ENCODE assay signal across 8 cellular contexts in the genomic region with DNA sequence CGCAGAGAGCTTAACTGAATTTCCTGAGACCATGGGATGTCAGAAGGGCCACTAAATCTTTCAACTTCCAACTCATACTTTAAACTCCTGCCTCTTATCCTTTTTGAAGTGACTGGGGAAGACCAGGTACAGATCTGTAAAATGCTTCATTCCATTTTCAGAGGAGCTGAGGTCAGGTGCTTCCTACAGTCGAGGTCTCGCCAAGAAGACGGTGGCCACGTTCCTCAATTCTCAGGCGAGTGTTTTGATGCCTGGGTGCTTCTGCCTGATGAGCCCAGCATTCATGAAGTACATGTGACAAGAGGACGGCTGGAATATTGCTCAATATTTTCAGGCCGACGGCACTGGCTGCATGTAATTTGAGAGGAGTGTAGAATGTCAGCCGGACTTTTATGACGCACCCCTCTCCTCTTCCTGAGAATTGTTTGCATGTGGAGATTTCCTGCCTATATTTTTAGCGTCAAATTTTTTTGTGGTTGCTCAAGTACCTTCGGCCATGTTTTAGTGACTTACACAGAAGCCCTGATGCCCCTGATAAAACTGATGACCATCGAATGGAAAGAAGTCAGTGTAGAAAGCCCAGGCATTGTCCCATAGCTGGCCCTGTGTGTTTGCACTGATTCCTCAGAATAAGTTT. TPM values are rescaled to one million over a fixed set of nuclear protein-coding genes. Genes with fewer than 3 reads are reported as not detected.
DNase-seq lines count a peak whose midpoint lies in the region; ATAC-seq and TF ChIP-seq lines count a peak whose summit lies in the region.

No MANE protein-coding gene starts in this region.

- H3K4me1 ChIP-seq in SJCRH30, result peaks cover 27% of the 10 kb centered on the region
- H3K4me1 ChIP-seq in esophagus muscularis mucosa, result peaks cover 46 to 72% (median 57%) of the 10 kb centered on the region in 4 donors
- H3K4me1 ChIP-seq in prostate gland (replicated peaks), result peaks cover 3% of the 10 kb centered on the region

- H3K4me3 ChIP-seq in SJCRH30 (peak overlapping the region; percentile 29), esophagus muscularis mucosa (no peak overlapping the region), prostate gland (no peak overlapping the region)

- TF ChIP-seq EP300 in esophagus muscularis mucosa (IDR thresholded peaks at IDR 0.05), result no peak

- DNase-seq in A172 (ENCODE audit: low spot score) (peak; percentile 95), GOT3 (lab: John Stamatoyannopoulos, UW) (peak; percentile 11), SJCRH30 (peak; percentile 53 to 66), esophagus muscularis mucosa (ENCODE audit: extremely low spot score) (no peak), prostate gland (ENCODE audit: low spot score) (peak; percentile 68), LoVo (ENCODE audit: low spot score) (no peak)

- H3K27ac ChIP-seq in SJCRH30 (peak overlapping the region; percentile 7; the same call in 1 of the 2 replicates), esophagus muscularis mucosa (replicated peaks in 1 of 4) (peak overlapping the region; percentile 29 to 61 (median 50)), prostate gland (peak overlapping the region; percentile 48 to 52)

- no peak for ATAC-seq in GM18868 (IDR thresholded peaks at IDR 0.05; ENCODE audit: unreplicated experiment)
- ATAC-seq in GM21528 (IDR thresholded peaks at IDR 0.05; ENCODE audit: low FRiP score, unreplicated experiment), result no peak

- TF ChIP-seq CTCF in esophagus muscularis mucosa (IDR thresholded peaks at IDR 0.05) (no peak), prostate gland (IDR thresholded peaks at IDR 0.05) (no peak)

- no peaks in the 10 kb centered on the region for H3K27me3 ChIP-seq in SJCRH30
- no peaks in the 10 kb centered on the region for H3K27me3 ChIP-seq in esophagus muscularis mucosa
- no peaks in the 10 kb centered on the region for H3K27me3 ChIP-seq in prostate gland (replicated peaks; ENCODE audit: insufficient read depth)

- H3K9me3 ChIP-seq in SJCRH30 (replicated peaks) (no peaks in the 10 kb centered on the region), esophagus muscularis mucosa (no peaks in the 10 kb centered on the region), prostate gland (no peaks in the 10 kb centered on the region)

- H3K36me3 ChIP-seq in SJCRH30 (no peaks in the 10 kb centered on the region), esophagus muscularis mucosa (no peaks in the 10 kb centered on the region), prostate gland (no peaks in the 10 kb centered on the region)

- TF ChIP-seq POLR2A in esophagus muscularis mucosa (IDR thresholded peaks at IDR 0.05; ENCODE audit: low read depth) (no peak), prostate gland (IDR thresholded peaks at IDR 0.05) (no peak)

- intact Hi-C loops in esophagus muscularis mucosa (cut with DNase I), result no loop called here
- intact Hi-C loops in prostate gland (cut with DNase I), result loop anchor here (5.0 kb wide), 1 partner anchor 101 kb away; a partner anchor contains a TSS

- WGBS in esophagus muscularis mucosa, result 58% methylated on average over 14 of the region's 14 CpGs
- WGBS in prostate gland, result 37% methylated on average over 14 of the region's 14 CpGs

RNA-seq across cellular contexts. Expression of a gene that starts 38.8 kb away (rescaled TPM):
- 54.3 and 63.6 TPM in 2 replicates for total RNA-seq in A172 (2014; rRNA removed; shearing (Covaris generic))
- total RNA-seq in SJCRH30 (2014; rRNA removed; shearing (Covaris generic)), result 17.7 and 21.4 TPM in 2 replicates
- 10 to 100 TPM; 14.1 to 56.0 (median 34.0) TPM for total RNA-seq in esophagus muscularis mucosa
- total RNA-seq in prostate gland, result 10 to 100 TPM; 16.6 to 34.8 TPM

Comparison
In these comparisons a context has a peak if more than half of its experiments do, and no peak if none do; other contexts are left out.
1. DNase-seq: peak in A172 (single experiment), GOT3 (single experiment), SJCRH30 (2 of 2) and prostate gland (single experiment); none in esophagus muscularis mucosa (single experiment) and LoVo (single experiment).
2. Peak in every context shown above with its lines, with median percentiles within 50 percentile points of each other: H3K27ac ChIP-seq.